ENCODE assay signal across 13 cellular contexts in genomic region chr14:33979613-33980276, GRCh38. TPM values are rescaled to one million over a fixed set of nuclear protein-coding genes. Genes with fewer than 3 reads are reported as not detected.
A peak's percentile ranks its signal among the peaks of the same experiment; 100 is the strongest.
DNase-seq lines count a peak whose midpoint lies in the region; ATAC-seq and FAIRE-seq lines count a peak whose summit lies in the region.
"Had no signal": no experiment of that assay in that cellular context is flagged by ENCODE, and none has a peak within 500 bp of the region (broad histone marks: within the 10 kb centered on the region; RNA-seq: fewer than 3 reads in every experiment).

No MANE protein-coding gene starts in this region.

- DNase-seq in mesendoderm = no peak
- no peak for DNase-seq in urothelium cell line (ENCODE audit: low spot score)
- DNase-seq: left lung, NCI-H774, right cardiac atrium, SIG-M5 had no signal

- no peak overlapping the region for H2BK15ac ChIP-seq in mesendoderm (replicated peaks; ENCODE audit: low read depth)

- H3K4ac ChIP-seq in mesendoderm (ENCODE audit: low read depth, low read length) = no peak overlapping the region

- peaks cover 3% of the 10 kb centered on the region for H3K9me3 Mint-ChIP-seq in stimulated activated memory B cell treated with anti-CD40 and anti-IgM and Interleukin-4, amounts not matched to agents 10 μg/mL and 1 μg/mL and 100 μg/mL, for 72 hours
- H3K9me3 Mint-ChIP-seq: natural killer cell treated with Interleukin-12 subunit alpha and Interleukin-12 subunit beta and Interleukin-15 and Interleukin-18, amount 100 ng/mL, for 72 hours had no signal

- no peaks in the 10 kb centered on the region for H3K27me3 Mint-ChIP-seq in stimulated activated memory B cell treated with anti-CD40 and anti-IgM and Interleukin-4, amounts not matched to agents 10 μg/mL and 1 μg/mL and 100 μg/mL, for 72 hours
- H3K27me3 Mint-ChIP-seq: activated naive CD8-positive, alpha-beta T cell had no signal

- no peak overlapping the region for H2AK5ac ChIP-seq in mesendoderm (ENCODE audit: low read length)

- H3K36me3 Mint-ChIP-seq in stimulated activated memory B cell treated with anti-CD40 and anti-IgM and Interleukin-4, amounts not matched to agents 10 μg/mL and 1 μg/mL and 100 μg/mL, for 72 hours = no peaks in the 10 kb centered on the region
- H3K36me3 Mint-ChIP-seq: activated naive CD8-positive, alpha-beta T cell; natural killer cell treated with Interleukin-12 subunit alpha and Interleukin-12 subunit beta and Interleukin-15 and Interleukin-18, amount 100 ng/mL, for 72 hours had no signal

- H2BK5ac ChIP-seq in mesendoderm (ENCODE audit: low read length) = no peak overlapping the region

- no peaks in the 10 kb centered on the region for H3K4me1 ChIP-seq in mesendoderm (ENCODE audit: control insufficient read depth, low read depth, low read length)
- H3K4me1 ChIP-seq: left lung had no signal

- no peaks in the 10 kb centered on the region for H3K27me3 ChIP-seq in mesendoderm (ENCODE audit: insufficient read depth, low read length, poor library complexity)
- H3K27me3 ChIP-seq: left lung had no signal

- no peak overlapping the region for H3K18ac ChIP-seq in mesendoderm (ENCODE audit: low read length)

- H4K8ac ChIP-seq in mesendoderm (ENCODE audit: low read depth, low read length) = no peak overlapping the region

- no peak for FAIRE-seq in urothelium cell line (lab: Jason Lieb, UNC)

- peak overlapping the region; percentile 6 for H2BK120ac ChIP-seq in mesendoderm (ENCODE audit: low read depth, low read length)

- no peak overlapping the region for H3K56ac ChIP-seq in mesendoderm (ENCODE audit: low read length)

- no peak overlapping the region for H3K9ac ChIP-seq in mesendoderm (ENCODE audit: low read length)

- peak; percentile 64 for ATAC-seq in GM18868 (IDR thresholded peaks at IDR 0.05; ENCODE audit: unreplicated experiment)
- ATAC-seq in GM21423 (IDR thresholded peaks at IDR 0.05; ENCODE audit: unreplicated experiment) = peak; percentile 79
- peak; percentile 77 for ATAC-seq in HG03139 (IDR thresholded peaks at IDR 0.05; ENCODE audit: unreplicated experiment)
- ATAC-seq in HG03045 (IDR thresholded peaks at IDR 0.05; ENCODE audit: unreplicated experiment) = no peak
- ATAC-seq in stimulated activated memory B cell treated with anti-CD40 and anti-IgM and Interleukin-4, amounts not matched to agents 10 μg/mL and 1 μg/mL and 100 μg/mL, for 72 hours = no peak
- ATAC-seq: left lung; natural killer cell treated with Interleukin-12 subunit alpha and Interleukin-12 subunit beta and Interleukin-15 and Interleukin-18, amount 100 ng/mL, for 72 hours; right cardiac atrium had no signal

- H3K4me3 ChIP-seq in mesendoderm (ENCODE audit: low read length) = no peak overlapping the region
- H3K4me3 ChIP-seq: left lung had no signal

- no peak overlapping the region for H3K4me2 ChIP-seq in mesendoderm (ENCODE audit: low read length)

- H3K27ac ChIP-seq in mesendoderm (ENCODE audit: low read depth, low read length) = no peak overlapping the region
- H3K27ac ChIP-seq: left lung had no signal

- H3K4me1 Mint-ChIP-seq in stimulated activated memory B cell treated with anti-CD40 and anti-IgM and Interleukin-4, amounts not matched to agents 10 μg/mL and 1 μg/mL and 100 μg/mL, for 72 hours = no peaks in the 10 kb centered on the region

- H3K27ac Mint-ChIP-seq in stimulated activated memory B cell treated with anti-CD40 and anti-IgM and Interleukin-4, amounts not matched to agents 10 μg/mL and 1 μg/mL and 100 μg/mL, for 72 hours = no peak overlapping the region
- H3K27ac Mint-ChIP-seq: activated naive CD8-positive, alpha-beta T cell; natural killer cell treated with Interleukin-12 subunit alpha and Interleukin-12 subunit beta and Interleukin-15 and Interleukin-18, amount 100 ng/mL, for 72 hours had no signal

- no peak overlapping the region for H3K4me3 Mint-ChIP-seq in stimulated activated memory B cell treated with anti-CD40 and anti-IgM and Interleukin-4, amounts not matched to agents 10 μg/mL and 1 μg/mL and 100 μg/mL, for 72 hours
- H3K4me3 Mint-ChIP-seq: activated naive CD8-positive, alpha-beta T cell; natural killer cell treated with Interleukin-12 subunit alpha and Interleukin-12 subunit beta and Interleukin-15 and Interleukin-18, amount 100 ng/mL, for 72 hours had no signal

- H3K79me1 ChIP-seq in mesendoderm (ENCODE audit: low read length) = no peaks in the 10 kb centered on the region

- WGBS in mesendoderm (ENCODE audit: extremely low coverage, insufficient coverage, low lambda C conversion rate) = no CpG with 5 or more reads among the region's 7 CpGs

- H3K23ac ChIP-seq in mesendoderm (ENCODE audit: low read length) = no peak overlapping the region

- no peaks in the 10 kb centered on the region for H3K36me3 ChIP-seq in mesendoderm (ENCODE audit: control insufficient read depth, insufficient read depth, low read length)
- H3K36me3 ChIP-seq: left lung had no signal

- H4K5ac ChIP-seq in mesendoderm (ENCODE audit: low read length) = no peak overlapping the region

- no peaks in the 10 kb centered on the region for H3K79me2 ChIP-seq in mesendoderm (ENCODE audit: control insufficient read depth, insufficient read depth, low read length)

RNA-seq across cellular contexts. Expression of gene EGLN3, which starts 28.9 kb away (rescaled TPM):
- polyA plus RNA-seq in mesendoderm (2013, experiment 1 of 2) = 24.2 TPM
- 24.5 TPM for polyA plus RNA-seq in mesendoderm (2013, experiment 2 of 2)

Comparison
In these comparisons a context has a peak if more than half of its experiments do, and no peak if none do; other contexts are left out.
1. ATAC-seq: peak in GM18868 (single experiment), GM21423 (single experiment) and HG03139 (single experiment); none in HG03045 (single experiment) and stimulated activated memory B cell treated with anti-CD40 and anti-IgM and Interleukin-4, amounts not matched to agents 10 μg/mL and 1 μg/mL and 100 μg/mL, for 72 hours (single experiment).